ENCODE assay signal across 10 cellular contexts in genomic region chr5:150053231-150053626, GRCh38. TPM values are rescaled to one million over a fixed set of nuclear protein-coding genes. Genes with fewer than 3 reads are reported as not detected.
A peak's percentile ranks its signal among the peaks of the same experiment; 100 is the strongest.
DNase-seq lines count a peak whose midpoint lies in the region; ATAC-seq and TF ChIP-seq lines count a peak whose summit lies in the region.
"Had no signal": no experiment of that assay in that cellular context is flagged by ENCODE, and none has a peak within 500 bp of the region (broad histone marks: within the 10 kb centered on the region; RNA-seq: fewer than 3 reads in every experiment).

No MANE protein-coding gene starts in this region.

- CTCF ChIA-PET in PC-3 (lab: Charles Lee): no interaction called here

- H3K27ac ChIP-seq in PC-3 (ENCODE audit: low read length) (peak overlapping the region; percentile 68), smooth muscle cell (ENCODE audit: low read depth) (peak overlapping the region; percentile 85)

- H3K9me3 ChIP-seq in PC-3 (ENCODE audit: low read length) (no peaks in the 10 kb centered on the region), smooth muscle cell (replicated peaks; ENCODE audit: low read depth) (no peaks in the 10 kb centered on the region)

- peak overlapping the region; percentile 40 for H3K9ac ChIP-seq in PC-3 (ENCODE audit: low read length)
- H3K9ac ChIP-seq in smooth muscle cell (ENCODE audit: low read depth): peak overlapping the region; percentile 57

- WGBS in smooth muscle cell (ENCODE audit: low lambda C conversion rate): 32% methylated on average over 6 of the region's 6 CpGs

- intact Hi-C loops in PC-3 (cut with micrococcal nuclease): loop anchor here (1.0 to 2.0 kb wide), 3 partner anchors 31 to 52 kb away; partner anchors contain the start of genes HMGXB3 and TIGD6

- POLR2A ChIA-PET in PC-3 (lab: Charles Lee; ENCODE audit: unreplicated experiment): no interaction called here

- H3F3A ChIP-seq in PC-3 (ENCODE audit: low read length, unreplicated experiment) (no peaks in the 10 kb centered on the region), smooth muscle cell (ENCODE audit: low read depth) (peaks cover 7% of the 10 kb centered on the region)

- H3K27me3 ChIP-seq in PC-3 (ENCODE audit: low read length) (no peaks in the 10 kb centered on the region), smooth muscle cell (ENCODE audit: low read depth) (no peaks in the 10 kb centered on the region)

- 0 out of 2 replicates have a peak overlapping the region, but pooled peaks have one; percentile 15 for H2AFZ ChIP-seq in PC-3 (ENCODE audit: low read length)
- no peak overlapping the region for H2AFZ ChIP-seq in smooth muscle cell (ENCODE audit: low read depth)

- no peaks in the 10 kb centered on the region for H3K9me2 ChIP-seq in PC-3 (replicated peaks; ENCODE audit: low read length)

- H4K20me1 ChIP-seq in PC-3 (ENCODE audit: low read length): no peaks in the 10 kb centered on the region
- no peaks in the 10 kb centered on the region for H4K20me1 ChIP-seq in smooth muscle cell (ENCODE audit: low read depth)

- BruUV-seq in PC-3 (replicated peaks; lab: Mats Ljungman, UMichigan): no TSS peak

- peak; percentile 80 for ATAC-seq in PC-3

- H3K4me2 ChIP-seq in PC-3 (ENCODE audit: low read length): peak overlapping the region; percentile 32
- peak overlapping the region; percentile 40 for H3K4me2 ChIP-seq in smooth muscle cell

- H3K27ac Mint-ChIP-seq in T-helper 2 cell treated with Interferon-gamma antibody and Interleukin-4, amounts not matched to agents 5 μg/mL and 100 μg/mL, for 36 hours: no peak overlapping the region

- H3K36me3 ChIP-seq in PC-3 (ENCODE audit: low read depth, low read length): peaks cover 66% of the 10 kb centered on the region
- H3K36me3 ChIP-seq in smooth muscle cell (ENCODE audit: low read depth): peaks cover 3% of the 10 kb centered on the region

- TF ChIP-seq CTCF in PC-3 (conservative IDR thresholded peaks at IDR 0.05; ENCODE audit: low read depth, low read length): no peak
- no peak for TF ChIP-seq CTCF in smooth muscle cell (IDR thresholded peaks at IDR 0.05; ENCODE audit: borderline replicate concordance, insufficient read depth, poor library complexity, severe bottlenecking)

- H3K4me3 ChIP-seq in PC-3 (ENCODE audit: low read length) (no peak overlapping the region), smooth muscle cell (no peak overlapping the region)

- no peaks in the 10 kb centered on the region for H3K9me3 Mint-ChIP-seq in T-helper 2 cell treated with Interferon-gamma antibody and Interleukin-4, amounts not matched to agents 5 μg/mL and 100 μg/mL, for 36 hours
- H3K9me3 Mint-ChIP-seq: neural crest cell had no signal

- H3K36me3 Mint-ChIP-seq in T-helper 2 cell treated with Interferon-gamma antibody and Interleukin-4, amounts not matched to agents 5 μg/mL and 100 μg/mL, for 36 hours (ENCODE audit: low read depth): peaks cover 39% of the 10 kb centered on the region

- DNase-seq in T-helper 2 cell treated with Interferon-gamma antibody and Interleukin-4, amounts not matched to agents 5 μg/mL and 100 μg/mL, for 36 hours (ENCODE audit: low spot score): peak; percentile 25
- DNase-seq in T-helper 2 cell: no peak
- DNase-seq in PC-3: peak; percentile 90
- peak; percentile 69 for DNase-seq in dermis blood vessel endothelial cell
- no peak for DNase-seq in smooth muscle cell (lab: John Stamatoyannopoulos, UW; ENCODE audit: unreplicated experiment)
- DNase-seq in T-helper 1 cell: no peak
- DNase-seq in stimulated activated CD4-positive, alpha-beta T cell treated with anti-CD3 and anti-CD28 coated beads, Interleukin-12 subunit alpha, Interleukin-12 subunit beta, amount 100 ng/mL, for 4 hours: no peak
- DNase-seq in SHP77 treated with DMSO at 0.1 percent for 48 hours (lab: John Stamatoyannopoulos, UW): no peak

- H3K79me2 ChIP-seq in PC-3 (ENCODE audit: low read length) (no peaks in the 10 kb centered on the region), smooth muscle cell (ENCODE audit: low read depth) (no peaks in the 10 kb centered on the region)

- H3K27me3 Mint-ChIP-seq in T-helper 2 cell treated with Interferon-gamma antibody and Interleukin-4, amounts not matched to agents 5 μg/mL and 100 μg/mL, for 36 hours (ENCODE audit: low read depth): no peaks in the 10 kb centered on the region

- H3K4me3 Mint-ChIP-seq in T-helper 2 cell treated with Interferon-gamma antibody and Interleukin-4, amounts not matched to agents 5 μg/mL and 100 μg/mL, for 36 hours: no peak overlapping the region
- H3K4me3 Mint-ChIP-seq: neural crest cell had no signal

- H3K4me1 ChIP-seq in PC-3 (ENCODE audit: insufficient read depth, low read length) (peaks cover 38% of the 10 kb centered on the region), smooth muscle cell (ENCODE audit: low read depth) (peaks cover 11% of the 10 kb centered on the region)

- H3K4me1 Mint-ChIP-seq in T-helper 2 cell treated with Interferon-gamma antibody and Interleukin-4, amounts not matched to agents 5 μg/mL and 100 μg/mL, for 36 hours (ENCODE audit: low read depth): no peaks in the 10 kb centered on the region
- H3K4me1 Mint-ChIP-seq: neural crest cell had no signal

RNA-seq across cellular contexts. Expression of gene CSF1R, which starts 33.1 kb away (rescaled TPM):
- total RNA-seq in PC-3 (2014; rRNA removed): not detected in 2 replicates
- not detected in 2 replicates for total RNA-seq in dermis blood vessel endothelial cell
- 3.9 and 6.2 TPM in 2 replicates for total RNA-seq in smooth muscle cell
- polyA plus RNA-seq in smooth muscle cell: 2.2 and 12.9 TPM in 2 replicates
- total RNA-seq: glomerular endothelial cell, neural crest cell had no signal

RNA-seq across cellular contexts. Expression of gene HMGXB3, which starts 52.7 kb away (rescaled TPM):
- total RNA-seq in PC-3 (2014; rRNA removed) (56.6 and 84.7 TPM in 2 replicates), dermis blood vessel endothelial cell (33.2 and 45.9 TPM in 2 replicates), smooth muscle cell (41.2 and 41.8 TPM in 2 replicates)
- 31.4 and 31.7 TPM in 2 replicates for polyA plus RNA-seq in smooth muscle cell

RNA-seq across cellular contexts. Expression of gene TIGD6, which starts 52.8 kb away (rescaled TPM):
- total RNA-seq in PC-3 (2014; rRNA removed): 3.8 and 5.7 TPM in 2 replicates
- total RNA-seq in dermis blood vessel endothelial cell: 5.3 and 6.0 TPM in 2 replicates
- 3.6 and 8.4 TPM in 2 replicates for total RNA-seq in smooth muscle cell
- polyA plus RNA-seq in smooth muscle cell: 2.5 and 5.1 TPM in 2 replicates

Comparison
In these comparisons a context has a peak if more than half of its experiments do, and no peak if none do; other contexts are left out.
1. DNase-seq: peak in T-helper 2 cell treated with Interferon-gamma antibody and Interleukin-4, amounts not matched to agents 5 μg/mL and 100 μg/mL, for 36 hours (single experiment), PC-3 (single experiment) and dermis blood vessel endothelial cell (single experiment); none in T-helper 2 cell (0 of 5), smooth muscle cell (single experiment), T-helper 1 cell (0 of 5), stimulated activated CD4-positive, alpha-beta T cell treated with anti-CD3 and anti-CD28 coated beads, Interleukin-12 subunit alpha, Interleukin-12 subunit beta, amount 100 ng/mL, for 4 hours (single experiment) and SHP77 treated with DMSO at 0.1 percent for 48 hours (single experiment).